15 cellular contexts compared by ENCODE assay signal in genomic region chr11:80816966-80817365, GRCh38.
DNase-seq lines count a peak whose midpoint lies in the region; ATAC-seq, FAIRE-seq and TF ChIP-seq lines count a peak whose summit lies in the region.
"Had no signal": no experiment of that assay in that cellular context is flagged by ENCODE, and none has a peak within 500 bp of the region (broad histone marks: within the 10 kb centered on the region; RNA-seq: fewer than 3 reads in every experiment).

No MANE protein-coding gene starts in this region.

- no peak overlapping the region for H3K4me3 Mint-ChIP-seq in activated CD4-positive, alpha-beta T cell treated with anti-CD3 and anti-CD28 coated beads, Interleukin-2, amount 10 ng/mL, durations not matched to agents 24 days and 14 days
- H3K4me3 Mint-ChIP-seq: activated naive CD8-positive, alpha-beta T cell had no signal

- no peak for TF ChIP-seq CTCF in pancreas (IDR thresholded peaks at IDR 0.05)

- H3K4me3 ChIP-seq in pancreas, result no peak overlapping the region
- H3K4me3 ChIP-seq: esophagus muscularis mucosa, ovary had no signal

- peaks cover 3% of the 10 kb centered on the region for H3K9me3 Mint-ChIP-seq in activated CD4-positive, alpha-beta T cell treated with anti-CD3 and anti-CD28 coated beads, Interleukin-2, amount 10 ng/mL, durations not matched to agents 24 days and 14 days

- TF ChIP-seq POLR2A in GM18505 (IDR thresholded peaks at IDR 0.05; ENCODE audit: borderline replicate concordance, extremely low read depth, insufficient read depth, insufficient read length) (no peak), H54 (IDR thresholded peaks at IDR 0.05; ENCODE audit: low read depth, low read length) (no peak)

- H3K36me3 Mint-ChIP-seq in activated CD4-positive, alpha-beta T cell treated with anti-CD3 and anti-CD28 coated beads, Interleukin-2, amount 10 ng/mL, durations not matched to agents 24 days and 14 days (ENCODE audit: low read depth), result no peaks in the 10 kb centered on the region
- H3K36me3 Mint-ChIP-seq: activated naive CD8-positive, alpha-beta T cell had no signal

- no peaks in the 10 kb centered on the region for H3K4me1 ChIP-seq in pancreas
- H3K4me1 ChIP-seq: esophagus muscularis mucosa had no signal

- WGBS in pancreas, 2 donors, result 41 to 43% methylated on average over 4 of the region's 4 CpGs

- H3K4me1 Mint-ChIP-seq in activated CD4-positive, alpha-beta T cell treated with anti-CD3 and anti-CD28 coated beads, Interleukin-2, amount 10 ng/mL, durations not matched to agents 24 days and 14 days, result no peaks in the 10 kb centered on the region

- no peaks in the 10 kb centered on the region for H3K36me3 ChIP-seq in pancreas
- H3K36me3 ChIP-seq: esophagus muscularis mucosa, ovary had no signal

- FAIRE-seq in H54 (lab: Jason Lieb, UNC), result no peak
- FAIRE-seq in pancreas (lab: Jason Lieb, UNC), result no peak

- intact Hi-C loops in pancreas (cut with DNase I), result no loop called here
- intact Hi-C loops in activated CD4-positive, alpha-beta T cell treated with anti-CD3 and anti-CD28 coated beads, Interleukin-2, amount 10 ng/mL, durations not matched to agents 24 days and 14 days (cut with micrococcal nuclease), result no loop called here

- ATAC-seq in GM18505 (IDR thresholded peaks at IDR 0.05; ENCODE audit: unreplicated experiment), result peak; percentile 42
- ATAC-seq in GM21390 (IDR thresholded peaks at IDR 0.05; ENCODE audit: unreplicated experiment), result peak; percentile 40
- peak; percentile 47 for ATAC-seq in HG03066 (IDR thresholded peaks at IDR 0.05; ENCODE audit: low read depth, unreplicated experiment)
- no peak for ATAC-seq in pancreas
- ATAC-seq: Panc1 had no signal

- no peak overlapping the region for H3K27ac Mint-ChIP-seq in activated CD4-positive, alpha-beta T cell treated with anti-CD3 and anti-CD28 coated beads, Interleukin-2, amount 10 ng/mL, durations not matched to agents 24 days and 14 days
- H3K27ac Mint-ChIP-seq: activated naive CD8-positive, alpha-beta T cell had no signal

- no peaks in the 10 kb centered on the region for H3K27me3 ChIP-seq in pancreas
- H3K27me3 ChIP-seq: esophagus muscularis mucosa, ovary had no signal

- no peak overlapping the region for H3K27ac ChIP-seq in pancreas
- H3K27ac ChIP-seq: esophagus muscularis mucosa, HL-60, ovary had no signal

- no peaks in the 10 kb centered on the region for H3K9me3 ChIP-seq in pancreas
- H3K9me3 ChIP-seq: esophagus muscularis mucosa, ovary had no signal

- H3K27me3 Mint-ChIP-seq in activated CD4-positive, alpha-beta T cell treated with anti-CD3 and anti-CD28 coated beads, Interleukin-2, amount 10 ng/mL, durations not matched to agents 24 days and 14 days, result no peaks in the 10 kb centered on the region
- H3K27me3 Mint-ChIP-seq: activated naive CD8-positive, alpha-beta T cell had no signal

- DNase-seq in NOMO-1 treated with dmso at 0.1 percent for 144 hours (lab: John Stamatoyannopoulos, UW; ENCODE audit: unreplicated experiment) (peak; percentile 56), H54 (ENCODE audit: insufficient read length, low spot score) (no peak), pancreas (no peak), NCI-H524 (lab: John Stamatoyannopoulos, UW) (no peak)
- no peak for DNase-seq in activated CD4-positive, alpha-beta T cell treated with anti-CD3 and anti-CD28 coated beads, Interleukin-2, amount 10 ng/mL, durations not matched to agents 24 days and 14 days
- DNase-seq: mesendoderm, NCI-H2171 treated with DMSO at 0.1 percent for 48 hours, ovary had no signal

Comparison
In these comparisons a context has a peak if more than half of its experiments do, and no peak if none do; other contexts are left out.
1. ATAC-seq: peak in GM18505 (single experiment), GM21390 (single experiment) and HG03066 (single experiment); none in pancreas (0 of 4).